Comparison of ENCODE assay signal across 15 cellular contexts in genomic region chr16:29757950-29758466, GRCh38. TPM values are rescaled to one million over a fixed set of nuclear protein-coding genes. Genes with fewer than 3 reads are reported as not detected.
DNase-seq lines count a peak whose midpoint lies in the region; ATAC-seq and TF ChIP-seq lines count a peak whose summit lies in the region.
"Had no signal": no experiment of that assay in that cellular context is flagged by ENCODE, and none has a peak within 500 bp of the region (broad histone marks: within the 10 kb centered on the region; RNA-seq: fewer than 3 reads in every experiment).

No MANE protein-coding gene starts in this region.

- H3K4me1 ChIP-seq in adipocyte (ENCODE audit: control insufficient read depth, insufficient read depth, low read length): peaks cover 14% of the 10 kb centered on the region

- H3K27ac Mint-ChIP-seq in HFFc6: no peak overlapping the region
- peak overlapping the region; percentile 75 for H3K27ac Mint-ChIP-seq in stimulated activated effector memory CD8-positive, alpha-beta T cell treated with anti-CD3 and anti-CD28 coated beads, Interleukin-12 subunit alpha, Interleukin-12 subunit beta, amount 100 ng/mL, for 72 hours

- no peaks in the 10 kb centered on the region for H3K9me3 Mint-ChIP-seq in HFFc6
- H3K9me3 Mint-ChIP-seq in stimulated activated effector memory CD8-positive, alpha-beta T cell treated with anti-CD3 and anti-CD28 coated beads, Interleukin-12 subunit alpha, Interleukin-12 subunit beta, amount 100 ng/mL, for 72 hours: no peaks in the 10 kb centered on the region

- H3K4me3 Mint-ChIP-seq in HFFc6: no peak overlapping the region
- H3K4me3 Mint-ChIP-seq in stimulated activated effector memory CD8-positive, alpha-beta T cell treated with anti-CD3 and anti-CD28 coated beads, Interleukin-12 subunit alpha, Interleukin-12 subunit beta, amount 100 ng/mL, for 72 hours: no peak overlapping the region

- peaks cover 19% of the 10 kb centered on the region for H3K27me3 Mint-ChIP-seq in HFFc6 (ENCODE audit: insufficient read depth)

- ATAC-seq in stimulated activated effector memory CD8-positive, alpha-beta T cell treated with anti-CD3 and anti-CD28 coated beads, Interleukin-12 subunit alpha, Interleukin-12 subunit beta, amount 100 ng/mL, for 72 hours: no peak

- H3K4me3 ChIP-seq in adipocyte (ENCODE audit: low read length): peak overlapping the region; percentile 55
- H3K4me3 ChIP-seq: dorsolateral prefrontal cortex had no signal

- no peaks in the 10 kb centered on the region for H3K36me3 ChIP-seq in adipocyte (ENCODE audit: control insufficient read depth, insufficient read depth, low read length, severe bottlenecking)
- H3K36me3 ChIP-seq: neutrophil had no signal

- DNase-seq in HFFc6: no peak
- peak; percentile 82 for DNase-seq in adipocyte (ENCODE audit: low read depth)
- peak; percentile 30 for DNase-seq in kidney tubule cell (ENCODE audit: low spot score)
- DNase-seq in stimulated activated effector memory CD8-positive, alpha-beta T cell treated with anti-CD3 and anti-CD28 coated beads, Interleukin-12 subunit alpha, Interleukin-12 subunit beta, amount 100 ng/mL, for 72 hours (ENCODE audit: low spot score in 2 of 2): no peak
- DNase-seq in NCI-H128 (lab: John Stamatoyannopoulos, UW; ENCODE audit: unreplicated experiment): no peak
- no peak for DNase-seq in A172 (ENCODE audit: low spot score)
- DNase-seq in NCI-H446 treated with DMSO at 0.1 percent for 48 hours (lab: John Stamatoyannopoulos, UW): no peak
- DNase-seq in HPDE6-E6E7 (ENCODE audit: extremely low spot score): no peak
- DNase-seq: activated CD4-positive, CD25-positive, alpha-beta regulatory T cell treated with anti-CD3 and anti-CD28 coated beads, Interleukin-2, amount 50 U/mL, for 72 hours; activated effector memory CD4-positive, alpha-beta T cell treated with anti-CD3 and anti-CD28 coated beads, Interleukin-2, amount 50 U/mL, for 16 hours; dorsolateral prefrontal cortex; GOT3; NCI-H2081 treated with DMSO at 0.1 percent for 48 hours had no signal

- H3K9me3 ChIP-seq in adipocyte (ENCODE audit: control insufficient read depth, low read length): no peaks in the 10 kb centered on the region
- H3K9me3 ChIP-seq: neutrophil had no signal

- no peaks in the 10 kb centered on the region for H3K36me3 Mint-ChIP-seq in HFFc6 (ENCODE audit: low read depth)
- no peaks in the 10 kb centered on the region for H3K36me3 Mint-ChIP-seq in stimulated activated effector memory CD8-positive, alpha-beta T cell treated with anti-CD3 and anti-CD28 coated beads, Interleukin-12 subunit alpha, Interleukin-12 subunit beta, amount 100 ng/mL, for 72 hours

- TF ChIP-seq CTCF in HFFc6 (IDR thresholded peaks at IDR 0.05): peak; percentile 39

- 0 out of 2 replicates have a peak, but pooled peaks cover 6% of the 10 kb centered on the region for H3K4me1 Mint-ChIP-seq in HFFc6 (ENCODE audit: low read depth)
- peaks cover 2% of the 10 kb centered on the region for H3K4me1 Mint-ChIP-seq in stimulated activated effector memory CD8-positive, alpha-beta T cell treated with anti-CD3 and anti-CD28 coated beads, Interleukin-12 subunit alpha, Interleukin-12 subunit beta, amount 100 ng/mL, for 72 hours

- H3K27me3 ChIP-seq in adipocyte (replicated peaks; ENCODE audit: control insufficient read depth, insufficient read depth, low read length): peaks cover 5% of the 10 kb centered on the region
- H3K27me3 ChIP-seq: dorsolateral prefrontal cortex, neutrophil had no signal

- H3K9ac ChIP-seq in adipocyte (ENCODE audit: low read length): peak overlapping the region; percentile 76

RNA-seq across cellular contexts. Expression of gene C16orf54, which starts 12.2 kb away (rescaled TPM):
- total RNA-seq in HFFc6 (2021; fragmentation: NEBNext Ultra II Directional; extraction: Animal tissue kit (Norgen Biotek cat#: 25700)): not detected
- 0.09 TPM in 1 of 2 replicates, not detected in the other for total RNA-seq in A172 (2014; rRNA removed; shearing (Covaris generic))

RNA-seq across cellular contexts. Expression of gene ZG16, which starts 20.0 kb away (rescaled TPM):
- not detected for total RNA-seq in HFFc6 (2021; fragmentation: NEBNext Ultra II Directional; extraction: Animal tissue kit (Norgen Biotek cat#: 25700))
- total RNA-seq in A172 (2014; rRNA removed; shearing (Covaris generic)): not detected in 2 replicates
- total RNA-seq: Daoy, dorsolateral prefrontal cortex had no signal

RNA-seq across cellular contexts. Expression of gene KIF22, which starts 32.5 kb away (rescaled TPM):
- total RNA-seq in HFFc6 (2021; fragmentation: NEBNext Ultra II Directional; extraction: Animal tissue kit (Norgen Biotek cat#: 25700)): 10 to 100 TPM; 26.4 to 50.3 (median 48.9) TPM
- total RNA-seq in A172 (2014; rRNA removed; shearing (Covaris generic)): 118 and 129 TPM in 2 replicates

RNA-seq across cellular contexts. Expression of gene MAZ, which starts 48.3 kb away (rescaled TPM):
- 100 to 1,000 TPM; 148 to 178 (median 165) TPM for total RNA-seq in HFFc6 (2021; fragmentation: NEBNext Ultra II Directional; extraction: Animal tissue kit (Norgen Biotek cat#: 25700))
- total RNA-seq in A172 (2014; rRNA removed; shearing (Covaris generic)): 205 and 254 TPM in 2 replicates

RNA-seq across cellular contexts. Expression of gene PRRT2, which starts 54.0 kb away (rescaled TPM):
- 1 to 10 TPM; 2.9 to 4.3 (median 3.6) TPM for total RNA-seq in HFFc6 (2021; fragmentation: NEBNext Ultra II Directional; extraction: Animal tissue kit (Norgen Biotek cat#: 25700))
- total RNA-seq in A172 (2014; rRNA removed; shearing (Covaris generic)): 3.3 and 7.4 TPM in 2 replicates

Comparison
In these comparisons a context has a peak if more than half of its experiments do, and no peak if none do; other contexts are left out.
1. DNase-seq: peak in adipocyte (single experiment) and kidney tubule cell (single experiment); none in HFFc6 (single experiment), stimulated activated effector memory CD8-positive, alpha-beta T cell treated with anti-CD3 and anti-CD28 coated beads, Interleukin-12 subunit alpha, Interleukin-12 subunit beta, amount 100 ng/mL, for 72 hours (0 of 2), NCI-H128 (single experiment), A172 (single experiment), NCI-H446 treated with DMSO at 0.1 percent for 48 hours (single experiment) and HPDE6-E6E7 (single experiment).